Comparison of ENCODE assay signal across 10 cellular contexts in genomic region chrX:16239211-16239610, GRCh38.
DNase-seq lines count a peak whose midpoint lies in the region; ATAC-seq and TF ChIP-seq lines count a peak whose summit lies in the region.
"Had no signal": no experiment of that assay in that cellular context is flagged by ENCODE, and none has a peak within 500 bp of the region (broad histone marks: within the 10 kb centered on the region; RNA-seq: fewer than 3 reads in every experiment).

No MANE protein-coding gene starts in this region.

- no peaks in the 10 kb centered on the region for H3K4me1 Mint-ChIP-seq in T-helper 2 cell treated with Interferon-gamma antibody and Interleukin-4, amounts not matched to agents 5 μg/mL and 100 μg/mL, for 36 hours (ENCODE audit: low read depth)
- H3K4me1 Mint-ChIP-seq: WTC11 had no signal

- DNase-seq in T-helper 2 cell treated with Interferon-gamma antibody and Interleukin-4, amounts not matched to agents 5 μg/mL and 100 μg/mL, for 36 hours (ENCODE audit: low spot score) = peak; percentile 3
- DNase-seq in non-pigmented ciliary epithelial cell (ENCODE audit: low read depth) (peak; percentile 72), erythroblast (lab: John Stamatoyannopoulos, UW) (no peak), omental fat pad (ENCODE audit: low spot score) (no peak), iPS-NIHi11 (ENCODE audit: low spot score) (no peak)
- DNase-seq: mesendoderm, NCI-H1092 treated with DMSO at 0.1 percent for 48 hours had no signal

- no peaks in the 10 kb centered on the region for H3K36me3 Mint-ChIP-seq in T-helper 2 cell treated with Interferon-gamma antibody and Interleukin-4, amounts not matched to agents 5 μg/mL and 100 μg/mL, for 36 hours (ENCODE audit: low read depth)

- H3K4me3 Mint-ChIP-seq in T-helper 2 cell treated with Interferon-gamma antibody and Interleukin-4, amounts not matched to agents 5 μg/mL and 100 μg/mL, for 36 hours = no peak overlapping the region
- H3K4me3 Mint-ChIP-seq: WTC11 had no signal

- TF ChIP-seq CTCF in omental fat pad (IDR thresholded peaks at IDR 0.05) = no peak

- ATAC-seq in GM18861 (IDR thresholded peaks at IDR 0.05; ENCODE audit: unreplicated experiment) (peak; percentile 97), HG02759 (IDR thresholded peaks at IDR 0.05; ENCODE audit: unreplicated experiment) (peak; percentile 82), omental fat pad (ENCODE audit: low FRiP score) (no peak)
- ATAC-seq: WTC11 had no signal

- H3K27ac Mint-ChIP-seq in T-helper 2 cell treated with Interferon-gamma antibody and Interleukin-4, amounts not matched to agents 5 μg/mL and 100 μg/mL, for 36 hours = no peak overlapping the region
- H3K27ac Mint-ChIP-seq: WTC11 had no signal

- H3K9me3 Mint-ChIP-seq in T-helper 2 cell treated with Interferon-gamma antibody and Interleukin-4, amounts not matched to agents 5 μg/mL and 100 μg/mL, for 36 hours = no peaks in the 10 kb centered on the region

- no peak for TF ChIP-seq POLR2A in erythroblast (IDR thresholded peaks at IDR 0.05; ENCODE audit: low read length)

- no peaks in the 10 kb centered on the region for H3K27me3 Mint-ChIP-seq in T-helper 2 cell treated with Interferon-gamma antibody and Interleukin-4, amounts not matched to agents 5 μg/mL and 100 μg/mL, for 36 hours (ENCODE audit: low read depth)

Comparison
In these comparisons a context has a peak if more than half of its experiments do, and no peak if none do; other contexts are left out.
1. DNase-seq: peak in T-helper 2 cell treated with Interferon-gamma antibody and Interleukin-4, amounts not matched to agents 5 μg/mL and 100 μg/mL, for 36 hours (single experiment) and non-pigmented ciliary epithelial cell (single experiment); none in erythroblast (0 of 2), omental fat pad (single experiment) and iPS-NIHi11 (single experiment).